In genomic region chr20:36786663-36787062, GRCh38 we compare ENCODE assay signal across 22 cellular contexts. TPM values are rescaled to one million over a fixed set of nuclear protein-coding genes. Genes with fewer than 3 reads are reported as not detected.
DNase-seq lines count a peak whose midpoint lies in the region; ATAC-seq, FAIRE-seq and TF ChIP-seq lines count a peak whose summit lies in the region.
"Had no signal": no experiment of that assay in that cellular context is flagged by ENCODE, and none has a peak within 500 bp of the region (broad histone marks: within the 10 kb centered on the region; RNA-seq: fewer than 3 reads in every experiment).

No MANE protein-coding gene starts in this region.

- BruUV-seq in HepG2 (replicated peaks; lab: Mats Ljungman, UMichigan), result no TSS peak
- BruUV-seq in GM12878 (replicated peaks; lab: Mats Ljungman, UMichigan), result no TSS peak
- BruUV-seq in PC-3 (replicated peaks; lab: Mats Ljungman, UMichigan), result no TSS peak

- 85% methylated on average over 5 of the region's 5 CpGs for WGBS in HepG2 (ENCODE audit: low lambda C conversion rate)
- 67% methylated on average over 4 of the region's 5 CpGs for WGBS in right lobe of liver (ENCODE audit: insufficient coverage, low coverage, low lambda C conversion rate, missing lambda C conversion rate)
- 99% methylated on average over 5 of the region's 5 CpGs for WGBS in GM12878 (ENCODE audit: insufficient coverage, insufficient replicate concordance, low lambda C conversion rate, missing lambda C conversion rate)

- TF ChIP-seq EP300 in HepG2 (IDR thresholded peaks at IDR 0.05; ENCODE audit: low read depth in 2 of 2, low read length in 2 of 2) (no peak), HepG2 (CRISPR knock-in tag; IDR thresholded peaks at IDR 0.05; ENCODE audit: borderline replicate concordance) (no peak), GM12878 (IDR thresholded peaks at IDR 0.05; ENCODE audit: borderline replicate concordance in 1 of 2, control insufficient read depth in 1 of 2, low read depth in 2 of 2, low read length in 2 of 2) (no peak)

- SMC1A ChIA-PET in GM12878 (lab: Charles Lee; ENCODE audit: uncharacterized antibody, unreplicated experiment), result no interaction called here

- no peak for TF ChIP-seq RAD21 in HepG2 (CRISPR knock-in tag; IDR thresholded peaks at IDR 0.05)
- no peak for TF ChIP-seq RAD21 in GM12878 (IDR thresholded peaks at IDR 0.05; ENCODE audit: insufficient read depth, low read depth, low read length)

- TF ChIP-seq POLR2A in HepG2 (IDR thresholded peaks at IDR 0.05; ENCODE audit: insufficient read depth in 1 of 2, low read depth in 2 of 2, low read length in 2 of 2), result no peak
- no peak for TF ChIP-seq POLR2A in right lobe of liver (IDR thresholded peaks at IDR 0.05)
- no peak for TF ChIP-seq POLR2A in GM12878 (IDR thresholded peaks at IDR 0.05; ENCODE audit: low read depth, low read length)

- CTCF ChIA-PET in HepG2 (lab: Yijun Ruan, JAX; ENCODE audit: low intra/inter-chr PET ratio, low total read pairs), result no interaction called here
- CTCF ChIA-PET in GM12878 (lab: Yijun Ruan, JAX), result interaction anchor here (3.4 kb wide), 1 partner anchor 22 kb away, joined by 12 read pairs; no protein-coding TSS in a partner anchor
- CTCF ChIA-PET in PC-3 (lab: Charles Lee), result no interaction called here

- FAIRE-seq in HepG2 (lab: Jason Lieb, UNC) (no peak), GM12878 (lab: Jason Lieb, UNC) (no peak)
- FAIRE-seq: RCC 7860 had no signal

- H3K4me2 ChIP-seq in HepG2 (ENCODE audit: low read depth, low read length), result no peak overlapping the region
- H3K4me2 ChIP-seq in GM12878 (ENCODE audit: control insufficient read depth, insufficient read depth), result no peak overlapping the region
- H3K4me2 ChIP-seq in PC-3 (ENCODE audit: low read length), result no peak overlapping the region
- H3K4me2 ChIP-seq: BLaER1, KMS-11 had no signal

- H3K9me3 ChIP-seq in HepG2 (ENCODE audit: low read length), result no peaks in the 10 kb centered on the region
- no peaks in the 10 kb centered on the region for H3K9me3 ChIP-seq in right lobe of liver
- H3K9me3 ChIP-seq in GM12878 (replicated peaks; ENCODE audit: control insufficient read depth, insufficient read depth, low read length), result no peaks in the 10 kb centered on the region
- H3K9me3 ChIP-seq in PC-3 (ENCODE audit: low read length), result no peaks in the 10 kb centered on the region
- H3K9me3 ChIP-seq: BLaER1 had no signal

- DNase-seq in HepG2 (ENCODE audit: low spot score), result no peak
- no peak for DNase-seq in right lobe of liver
- no peak for DNase-seq in GM12878 (ENCODE audit: low read depth, low spot score)
- DNase-seq in iPS-NIHi7 (ENCODE audit: extremely low spot score), result peak; percentile 7
- DNase-seq in PC-3, result no peak
- DNase-seq: 8988T; CD4-positive, CD25-positive, alpha-beta regulatory T cell; DMS53; HFFc6; MM.1S; NCI-H1092; NCI-H1417 treated with DMSO at 0.1 percent for 48 hours; NCI-H1694 treated with DMSO at 0.1 percent for 48 hours; NCI-H2081; NCI-H2227 treated with DMSO at 0.1 percent for 48 hours; NCI-H526 treated with DMSO at 0.1 percent for 48 hours had no signal

- H4K20me1 ChIP-seq in HepG2 (ENCODE audit: insufficient read depth, low read length) (no peaks in the 10 kb centered on the region), GM12878 (ENCODE audit: control insufficient read depth, insufficient read depth) (no peaks in the 10 kb centered on the region), PC-3 (ENCODE audit: low read length) (no peaks in the 10 kb centered on the region)

- POLR2A ChIA-PET in HepG2 (lab: Yijun Ruan, JAX) (no interaction called here), GM12878 (lab: Charles Lee) (no interaction called here), PC-3 (lab: Charles Lee; ENCODE audit: unreplicated experiment) (no interaction called here)

- no peaks in the 10 kb centered on the region for H3F3A ChIP-seq in PC-3 (ENCODE audit: low read length, unreplicated experiment)

- no peak overlapping the region for H2AFZ ChIP-seq in HepG2 (ENCODE audit: low read length)
- H2AFZ ChIP-seq in GM12878 (ENCODE audit: control insufficient read depth, low read depth, low read length), result no peak overlapping the region
- H2AFZ ChIP-seq in PC-3 (ENCODE audit: low read length), result no peak overlapping the region

- TF ChIP-seq CTCF in HepG2 (CRISPR knock-in tag; IDR thresholded peaks at IDR 0.05) (no peak), right lobe of liver (IDR thresholded peaks at IDR 0.05) (no peak), GM12878 (IDR thresholded peaks at IDR 0.05 in 2 of 3, conservative IDR thresholded peaks at IDR 0.05 in 1 of 3; ENCODE audit: control insufficient read depth in 2 of 3, extremely low read depth in 1 of 3, insufficient read depth in 1 of 3, low read depth in 3 of 3, low read length in 3 of 3) (no peak), PC-3 (conservative IDR thresholded peaks at IDR 0.05; ENCODE audit: low read depth, low read length) (no peak)

- no peaks in the 10 kb centered on the region for H3K9me2 ChIP-seq in PC-3 (replicated peaks; ENCODE audit: low read length)

- ATAC-seq in HepG2, result no peak
- ATAC-seq in right lobe of liver, result no peak
- no peak for ATAC-seq in GM12878
- no peak for ATAC-seq in GM21717 (IDR thresholded peaks at IDR 0.05; ENCODE audit: unreplicated experiment)
- no peak for ATAC-seq in GM19023 (IDR thresholded peaks at IDR 0.05; ENCODE audit: unreplicated experiment)
- ATAC-seq in PC-3, result no peak
- ATAC-seq in GM18861 (IDR thresholded peaks at IDR 0.05; ENCODE audit: unreplicated experiment), result no peak

- no peak overlapping the region for H3K9ac ChIP-seq in HepG2 (ENCODE audit: insufficient read depth, low read depth, low read length)
- no peak overlapping the region for H3K9ac ChIP-seq in GM12878 (ENCODE audit: control insufficient read depth, insufficient read depth, low read length)
- H3K9ac ChIP-seq in PC-3 (ENCODE audit: low read length), result no peak overlapping the region
- H3K9ac ChIP-seq: BLaER1, KMS-11 had no signal

- intact Hi-C loops in HepG2 (cut with micrococcal nuclease; ENCODE audit: unreplicated experiment) (no loop called here), right lobe of liver (cut with DNase I) (no loop called here), GM12878 (cut with micrococcal nuclease; ENCODE audit: unreplicated experiment) (no loop called here), PC-3 (cut with micrococcal nuclease) (no loop called here)

- in situ Hi-C loops in HepG2 (cut with HindIII; ENCODE audit: extremely low pct_ligation_motif_present, low pct_unique_long_range_greater_than_20kb) (no loop called here), GM12878 (cut with MboI) (no loop called here)

- no peaks in the 10 kb centered on the region for H3K79me2 ChIP-seq in HepG2 (ENCODE audit: insufficient read depth, low read length)
- no peaks in the 10 kb centered on the region for H3K79me2 ChIP-seq in GM12878 (ENCODE audit: control insufficient read depth, insufficient read depth, low read length)
- no peaks in the 10 kb centered on the region for H3K79me2 ChIP-seq in PC-3 (ENCODE audit: low read length)

- H3K4me1 ChIP-seq in HepG2 (ENCODE audit: insufficient read depth, low read length) (no peaks in the 10 kb centered on the region), right lobe of liver (no peaks in the 10 kb centered on the region), GM12878 (ENCODE audit: control insufficient read depth, insufficient read depth, low read length) (no peaks in the 10 kb centered on the region), PC-3 (ENCODE audit: insufficient read depth, low read length) (no peaks in the 10 kb centered on the region)
- H3K4me1 ChIP-seq: BLaER1 had no signal

- RAD21 ChIA-PET in GM12878 (lab: Charles Lee; ENCODE audit: unreplicated experiment), result no interaction called here

- no peak overlapping the region for H3K4me3 ChIP-seq in HepG2 (replicated peaks in 1 of 3; ENCODE audit: insufficient read depth in 1 of 3, low read depth in 2 of 3, low read length in 3 of 3)
- H3K4me3 ChIP-seq in right lobe of liver, result no peak overlapping the region
- H3K4me3 ChIP-seq in GM12878, result no peak overlapping the region
- H3K4me3 ChIP-seq in PC-3 (ENCODE audit: low read length), result no peak overlapping the region
- H3K4me3 ChIP-seq: BLaER1 had no signal

- H3K27ac ChIP-seq in HepG2 (ENCODE audit: extremely low read length, insufficient read depth, low read length) (no peak overlapping the region), right lobe of liver (no peak overlapping the region), GM12878 (ENCODE audit: control insufficient read depth, insufficient read depth) (no peak overlapping the region), PC-3 (ENCODE audit: low read length) (no peak overlapping the region)
- H3K27ac ChIP-seq: BLaER1, KMS-11 had no signal

- H3K36me3 ChIP-seq in HepG2 (replicated peaks in 1 of 2; ENCODE audit: control insufficient read depth in 1 of 2, insufficient read depth in 2 of 2, low read length in 2 of 2), result peaks cover 15 to 38% of the 10 kb centered on the region in 2 experiments
- H3K36me3 ChIP-seq in right lobe of liver, result no peaks in the 10 kb centered on the region
- peaks cover 0 to 9% of the 10 kb centered on the region in 2 experiments; a peak in 2 of 4 replicates for H3K36me3 ChIP-seq in GM12878 (ENCODE audit: control insufficient read depth in 2 of 2, insufficient read depth in 2 of 2, low read length in 1 of 2)
- H3K36me3 ChIP-seq in PC-3 (ENCODE audit: low read depth, low read length), result peaks cover 17% of the 10 kb centered on the region; the same call in 1 of the 2 replicates

- H3K27me3 ChIP-seq in HepG2 (ENCODE audit: control insufficient read depth in 1 of 2, insufficient read depth in 2 of 2, low read length in 2 of 2) (no peaks in the 10 kb centered on the region), right lobe of liver (no peaks in the 10 kb centered on the region), GM12878 (replicated peaks in 1 of 2; ENCODE audit: control insufficient read depth in 2 of 2, insufficient read depth in 2 of 2, low read length in 1 of 2) (no peaks in the 10 kb centered on the region), PC-3 (ENCODE audit: low read length) (no peaks in the 10 kb centered on the region)
- H3K27me3 ChIP-seq: BLaER1 had no signal

RNA-seq across cellular contexts. Expression of gene DSN1, which starts 13.1 kb away (rescaled TPM):
- total RNA-seq in HepG2 (2016; rRNA removed; fragmentation: Illumina TruSeq; extraction: Trizol), result 53.7 and 82.4 TPM in 2 replicates
- 10.7 and 11.7 TPM in 2 replicates for total RNA-seq in HepG2 (2016; cell fraction: cytosol; rRNA removed; fragmentation: Illumina TruSeq; extraction: Trizol; ENCODE audit: low read depth)
- total RNA-seq in HepG2 (2016; cell fraction: insoluble cytoplasmic fraction; rRNA removed; fragmentation: Illumina TruSeq; extraction: Trizol), result 57.1 and 88.9 TPM in 2 replicates
- total RNA-seq in HepG2 (2016; cell fraction: membrane; rRNA removed; fragmentation: Illumina TruSeq; extraction: Trizol), result 25.4 and 26.8 TPM in 2 replicates
- total RNA-seq in HepG2 (2016; cell fraction: nucleus; rRNA removed; fragmentation: Illumina TruSeq; extraction: Trizol), result 26.9 and 33.4 TPM in 2 replicates
- polyA plus RNA-seq in HepG2 (2011; rRNA removed), result 10.5 and 18.7 TPM in 2 replicates
- polyA plus RNA-seq in HepG2 (2011; cell fraction: cytosol; rRNA removed), result 9.6 and 10.1 TPM in 2 replicates
- polyA plus RNA-seq in HepG2 (2011; cell fraction: nucleus; rRNA removed), result 8.8 and 10.9 TPM in 2 replicates
- polyA plus RNA-seq in HepG2 (2012), result 8.0 and 18.3 TPM in 2 replicates
- polyA plus RNA-seq in HepG2 (2016; cell fraction: cytosol; fragmentation: Illumina TruSeq; extraction: Trizol; ENCODE audit: low read depth), result 4.4 and 5.3 TPM in 2 replicates
- 61.2 and 64.9 TPM in 2 replicates for polyA plus RNA-seq in HepG2 (2016; cell fraction: insoluble cytoplasmic fraction; fragmentation: Illumina TruSeq; extraction: Trizol; ENCODE audit: low read depth)
- 9.5 and 10.6 TPM in 2 replicates for polyA plus RNA-seq in HepG2 (2016; cell fraction: membrane; fragmentation: Illumina TruSeq; extraction: Trizol; ENCODE audit: low read depth)
- 65.4 and 71.7 TPM in 2 replicates for polyA plus RNA-seq in HepG2 (2016; cell fraction: nucleus; fragmentation: Illumina TruSeq; extraction: Trizol; ENCODE audit: insufficient read depth, low read depth)
- polyA minus RNA-seq in HepG2 (2011; rRNA and poly(A)+ RNA removed; ENCODE audit: low replicate concordance), result 6.5 and 15.7 TPM in 2 replicates
- polyA minus RNA-seq in HepG2 (2011; cell fraction: cytosol; rRNA and poly(A)+ RNA removed), result 6.1 and 9.5 TPM in 2 replicates
- 10.8 and 15.7 TPM in 2 replicates for polyA minus RNA-seq in HepG2 (2011; cell fraction: nucleus; rRNA and poly(A)+ RNA removed)
- total RNA-seq in right lobe of liver, result 1 to 10 TPM; 2.7 to 9.8 (median 4.7) TPM
- 19.3 and 19.8 TPM in 2 replicates for total RNA-seq in GM12878 (2013; cell fraction: nucleolus; rRNA removed)
- 20.3 and 22.0 TPM in 2 replicates for total RNA-seq in GM12878 (2014; rRNA removed)
- total RNA-seq in GM12878 (2014; rRNA removed; fragmentation: Illumina TruSeq; extraction: Trizol), result 23.1 and 24.0 TPM in 2 replicates
- total RNA-seq in GM12878 (2021), result 14.9 and 15.3 TPM in 2 replicates
- polyA plus RNA-seq in GM12878 (2011; ENCODE audit: low read depth), result 14.5 TPM
- 20.9 and 28.5 TPM in 2 replicates for polyA plus RNA-seq in GM12878 (2011; rRNA removed)
- 10.8 and 11.2 TPM in 2 replicates for polyA plus RNA-seq in GM12878 (2011; cell fraction: cytosol; rRNA removed)
- 6.6 and 9.4 TPM in 2 replicates for polyA plus RNA-seq in GM12878 (2011; cell fraction: nucleus; rRNA removed)
- polyA plus RNA-seq in GM12878 (2012), result 11.2 and 15.0 TPM in 2 replicates
- polyA plus RNA-seq in GM12878 (2014; fragmentation: Illumina TruSeq; extraction: Trizol), result 25.9 and 28.5 TPM in 2 replicates
- polyA plus RNA-seq in GM12878 (2014; fragmentation: Nextera tagmentation; extraction: Ambion mirVana), result 10 to 100 TPM; 21.2 to 21.4 TPM
- 19.2 and 21.3 TPM in 2 replicates for polyA plus RNA-seq in GM12878 (2014; rRNA removed)
- 10 to 100 TPM; 29.6 to 33.1 TPM for polyA plus RNA-seq in GM12878 (2016; fragmentation: Nextera tagmentation; extraction: Ambion mirVana)
- 7.2 and 8.4 TPM in 2 replicates for polyA minus RNA-seq in GM12878 (2011; rRNA and poly(A)+ RNA removed)
- 3.5 and 4.1 TPM in 2 replicates for polyA minus RNA-seq in GM12878 (2011; cell fraction: cytosol; rRNA and poly(A)+ RNA removed)
- polyA minus RNA-seq in GM12878 (2011; cell fraction: nucleus; rRNA and poly(A)+ RNA removed), result 5.6 and 9.4 TPM in 2 replicates
- total RNA-seq in PC-3 (2014; rRNA removed), result 36.3 and 39.8 TPM in 2 replicates

RNA-seq across cellular contexts. Expression of gene NDRG3, which starts 40.8 kb away (rescaled TPM):
- total RNA-seq in HepG2 (2016; rRNA removed; fragmentation: Illumina TruSeq; extraction: Trizol) (36.0 and 43.3 TPM in 2 replicates), right lobe of liver (1 to 10 TPM; 5.2 to 8.0 (median 7.0) TPM), GM12878 (2014; rRNA removed) (15.2 and 18.9 TPM in 2 replicates), GM12878 (2014; rRNA removed; fragmentation: Illumina TruSeq; extraction: Trizol) (16.4 and 17.0 TPM in 2 replicates), GM12878 (2021) (17.1 and 17.5 TPM in 2 replicates), PC-3 (2014; rRNA removed) (27.0 and 30.1 TPM in 2 replicates)
- total RNA-seq in HepG2 (2016; cell fraction: cytosol; rRNA removed; fragmentation: Illumina TruSeq; extraction: Trizol; ENCODE audit: low read depth), result 9.0 and 9.2 TPM in 2 replicates
- 32.4 and 40.5 TPM in 2 replicates for total RNA-seq in HepG2 (2016; cell fraction: insoluble cytoplasmic fraction; rRNA removed; fragmentation: Illumina TruSeq; extraction: Trizol)
- 19.9 and 20.6 TPM in 2 replicates for total RNA-seq in HepG2 (2016; cell fraction: membrane; rRNA removed; fragmentation: Illumina TruSeq; extraction: Trizol)
- total RNA-seq in HepG2 (2016; cell fraction: nucleus; rRNA removed; fragmentation: Illumina TruSeq; extraction: Trizol), result 19.9 and 21.0 TPM in 2 replicates
- polyA plus RNA-seq in HepG2 (2011; rRNA removed) (34.7 and 40.5 TPM in 2 replicates), GM12878 (2011; rRNA removed) (16.9 and 29.7 TPM in 2 replicates), GM12878 (2014; fragmentation: Illumina TruSeq; extraction: Trizol) (23.9 and 26.5 TPM in 2 replicates), GM12878 (2014; fragmentation: Nextera tagmentation; extraction: Ambion mirVana) (10 to 100 TPM; 11.2 to 12.7 TPM), GM12878 (2014; rRNA removed) (11.8 and 13.0 TPM in 2 replicates), GM12878 (2016; fragmentation: Nextera tagmentation; extraction: Ambion mirVana) (10 to 100 TPM; 14.4 to 14.6 TPM)
- polyA plus RNA-seq in HepG2 (2011; cell fraction: cytosol; rRNA removed), result 22.4 and 29.5 TPM in 2 replicates
- polyA plus RNA-seq in HepG2 (2011; cell fraction: nucleus; rRNA removed), result 23.6 and 25.0 TPM in 2 replicates
- polyA plus RNA-seq in HepG2 (2012), result 22.6 and 26.8 TPM in 2 replicates
- polyA plus RNA-seq in HepG2 (2016; cell fraction: cytosol; fragmentation: Illumina TruSeq; extraction: Trizol; ENCODE audit: low read depth), result 8.7 and 8.9 TPM in 2 replicates
- 48.1 and 49.0 TPM in 2 replicates for polyA plus RNA-seq in HepG2 (2016; cell fraction: insoluble cytoplasmic fraction; fragmentation: Illumina TruSeq; extraction: Trizol; ENCODE audit: low read depth)
- polyA plus RNA-seq in HepG2 (2016; cell fraction: membrane; fragmentation: Illumina TruSeq; extraction: Trizol; ENCODE audit: low read depth), result 17.2 and 18.2 TPM in 2 replicates
- 38.9 and 42.1 TPM in 2 replicates for polyA plus RNA-seq in HepG2 (2016; cell fraction: nucleus; fragmentation: Illumina TruSeq; extraction: Trizol; ENCODE audit: insufficient read depth, low read depth)
- polyA minus RNA-seq in HepG2 (2011; rRNA and poly(A)+ RNA removed; ENCODE audit: low replicate concordance), result 44.9 and 55.2 TPM in 2 replicates
- 25.7 and 31.2 TPM in 2 replicates for polyA minus RNA-seq in HepG2 (2011; cell fraction: cytosol; rRNA and poly(A)+ RNA removed)
- polyA minus RNA-seq in HepG2 (2011; cell fraction: nucleus; rRNA and poly(A)+ RNA removed), result 16.4 and 19.6 TPM in 2 replicates
- total RNA-seq in GM12878 (2013; cell fraction: nucleolus; rRNA removed), result 10.9 and 11.9 TPM in 2 replicates
- 9.9 TPM for polyA plus RNA-seq in GM12878 (2011; ENCODE audit: low read depth)
- polyA plus RNA-seq in GM12878 (2011; cell fraction: cytosol; rRNA removed), result 20.8 and 26.8 TPM in 2 replicates
- polyA plus RNA-seq in GM12878 (2011; cell fraction: nucleus; rRNA removed), result 17.0 and 17.4 TPM in 2 replicates
- polyA plus RNA-seq in GM12878 (2012), result 10.6 and 11.9 TPM in 2 replicates
- 18.1 TPM in 2 replicates for polyA minus RNA-seq in GM12878 (2011; rRNA and poly(A)+ RNA removed)
- 9.6 and 11.2 TPM in 2 replicates for polyA minus RNA-seq in GM12878 (2011; cell fraction: cytosol; rRNA and poly(A)+ RNA removed)
- polyA minus RNA-seq in GM12878 (2011; cell fraction: nucleus; rRNA and poly(A)+ RNA removed), result 3.7 and 6.3 TPM in 2 replicates

Comparison
In these comparisons a context has a peak if more than half of its experiments do, and no peak if none do; other contexts are left out.
1. Of the 75 proteins assayed by ChIP-seq in both HepG2 and GM12878: peak only in HepG2: none; only in GM12878: none; in both: REST; in neither: 74.